ENCODE assay signal across 2 cellular contexts in genomic region chr17:60540460-60540859, GRCh38.
TF ChIP-seq lines count a peak whose summit lies in the region.

No MANE protein-coding gene starts in this region.

TF ChIP-seq in GM12878, 131 proteins besides CTCF, POLR2A, EP300 and RAD21:
- TF ChIP-seq YBX1 (IDR thresholded peaks at IDR 0.05) (no peak), CHD1 (IDR thresholded peaks at IDR 0.05; ENCODE audit: low read depth, low read length) (no peak), NFXL1 (IDR thresholded peaks at IDR 0.05; ENCODE audit: borderline replicate concordance) (peak; percentile 77; the same call in 1 of the 2 replicates), ETV6 (conservative IDR thresholded peaks at IDR 0.05 in 1 of 2, IDR thresholded peaks at IDR 0.05 in 1 of 2; ENCODE audit: borderline replicate concordance in 1 of 2, low read depth in 1 of 2) (peak in 1 of 2 experiments; percentile 85; a peak in 2 of 4 replicates)
- TF ChIP-seq, protein P1, sequence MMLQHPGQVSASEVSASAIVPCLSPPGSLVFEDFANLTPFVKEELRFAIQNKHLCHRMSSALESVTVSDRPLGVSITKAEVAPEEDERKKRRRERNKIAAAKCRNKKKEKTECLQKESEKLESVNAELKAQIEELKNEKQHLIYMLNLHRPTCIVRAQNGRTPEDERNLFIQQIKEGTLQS (IDR thresholded peaks at IDR 0.05; ENCODE audit: borderline replicate concordance, extremely low read depth, low read depth, low read length) = no peak
- TF ChIP-seq, protein P2, sequence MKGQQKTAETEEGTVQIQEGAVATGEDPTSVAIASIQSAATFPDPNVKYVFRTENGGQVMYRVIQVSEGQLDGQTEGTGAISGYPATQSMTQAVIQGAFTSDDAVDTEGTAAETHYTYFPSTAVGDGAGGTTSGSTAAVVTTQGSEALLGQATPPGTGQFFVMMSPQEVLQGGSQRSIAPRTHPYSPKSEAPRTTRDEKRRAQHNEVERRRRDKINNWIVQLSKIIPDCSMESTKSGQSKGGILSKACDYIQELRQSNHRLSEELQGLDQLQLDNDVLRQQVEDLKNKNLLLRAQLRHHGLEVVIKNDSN (IDR thresholded peaks at IDR 0.05; ENCODE audit: borderline replicate concordance, extremely low read length, insufficient read depth, low read depth, low read length) = no peak
TF ChIP-seq in GM12878: peak in this region for 2.

TF ChIP-seq in K562, 482 proteins besides CTCF, POLR2A, EP300 and RAD21:
- TF ChIP-seq NR4A1 (CRISPR knock-in tag; IDR thresholded peaks at IDR 0.05) = no peak
- no peak for TF ChIP-seq NR4A1 (tag; IDR thresholded peaks at IDR 0.05)
- peak; percentile 28 for TF ChIP-seq EWSR1 (IDR thresholded peaks at IDR 0.05; ENCODE audit: borderline replicate concordance, low read depth, partially characterized antibody)
